In genomic region chr7:83162402-83163256, GRCh38 we compare ENCODE assay signal across 8 cellular contexts. TPM values are rescaled to one million over a fixed set of nuclear protein-coding genes. Genes with fewer than 3 reads are reported as not detected.
DNase-seq lines count a peak whose midpoint lies in the region; ATAC-seq and TF ChIP-seq lines count a peak whose summit lies in the region.

TSS of gene PCLO (minus strand) at chr7:83162884. CDS start at chr7:83162592, 292 bp downstream.

- TF ChIP-seq CTCF in 22Rv1 (IDR thresholded peaks at IDR 0.05) (0 out of 2 replicates have a peak, but pooled peaks have one; percentile 1), dorsolateral prefrontal cortex (IDR thresholded peaks at IDR 0.05 in 54 of 56, conservative IDR thresholded peaks at IDR 0.05 in 2 of 56; ENCODE audit: low read depth in 1 of 56, partially characterized antibody in 56 of 56) (peak in 1 of 56 donors; percentile 12), lower leg skin (IDR thresholded peaks at IDR 0.05) (no peak)

- WGBS in lower leg skin, 2 donors: 0 to 1% methylated on average over 30 to 44 of the region's 77 CpGs

- CTCF ChIA-PET in activated CD4-positive, alpha-beta T cell treated with anti-CD3 and anti-CD28 coated beads for 36 hours (lab: Charles Lee): interaction anchor here (0.6 kb wide), 1 partner anchor 217 kb away, joined by 3 read pairs; no protein-coding TSS in a partner anchor

- H3K36me3 Mint-ChIP-seq in activated CD4-positive, alpha-beta T cell treated with anti-CD3 and anti-CD28 coated beads for 36 hours (ENCODE audit: low read depth): no peaks in the 10 kb centered on the region

- H3K27me3 ChIP-seq in dorsolateral prefrontal cortex: no peaks in the 10 kb centered on the region

- ATAC-seq in GM18861 (IDR thresholded peaks at IDR 0.05; ENCODE audit: unreplicated experiment): peak; percentile 77
- ATAC-seq in HG03103 (IDR thresholded peaks at IDR 0.05; ENCODE audit: low read depth, unreplicated experiment): peak; percentile 86
- peak; percentile 99 for ATAC-seq in activated CD4-positive, alpha-beta T cell treated with anti-CD3 and anti-CD28 coated beads for 36 hours

- intact Hi-C loops in activated CD4-positive, alpha-beta T cell treated with anti-CD3 and anti-CD28 coated beads for 36 hours (cut with DNase I, micrococcal nuclease): no loop called here
- intact Hi-C loops in dorsolateral prefrontal cortex (cut with DNase I) (no loop called here), lower leg skin (cut with DNase I; ENCODE audit: low total_unique reads) (no loop called here)

- TF ChIP-seq POLR2A in lower leg skin (IDR thresholded peaks at IDR 0.05): no peak

- no peaks in the 10 kb centered on the region for H3K9me3 Mint-ChIP-seq in activated CD4-positive, alpha-beta T cell treated with anti-CD3 and anti-CD28 coated beads for 36 hours (ENCODE audit: low read depth)

- DNase-seq in NCI-H2196 (lab: John Stamatoyannopoulos, UW; ENCODE audit: unreplicated experiment) (peak; percentile 92), dorsolateral prefrontal cortex (peak; percentile 58 to 92 (median 84)), lower leg skin (ENCODE audit: low spot score in 2 of 2) (peak; percentile 45 to 89)
- DNase-seq in activated CD4-positive, alpha-beta T cell treated with anti-CD3 and anti-CD28 coated beads for 36 hours: peak; percentile 81
- DNase-seq in stimulated activated CD4-positive, alpha-beta T cell treated with anti-CD3 and anti-CD28 coated beads, TNF-alpha, amount 100 ng/mL, for 4 hours (ENCODE audit: low read depth in 3 of 3): peak; percentile 5 to 19 (median 14)

- H3K27ac ChIP-seq in 22Rv1: peak within 1 kb of the TSS; percentile 87
- peak within 1 kb of the TSS in 55 of 59 donors; percentile 10 to 93 (median 82) for H3K27ac ChIP-seq in dorsolateral prefrontal cortex

- H3K4me3 ChIP-seq in dorsolateral prefrontal cortex (peak within 1 kb of the TSS; percentile 53 to 91 (median 81)), lower leg skin (ENCODE audit: low read depth, poor library complexity, severe bottlenecking) (peak within 1 kb of the TSS; percentile 38)

- H3K27me3 Mint-ChIP-seq in activated CD4-positive, alpha-beta T cell treated with anti-CD3 and anti-CD28 coated beads for 36 hours: peaks cover 14% of the 10 kb centered on the region

- peak within 1 kb of the TSS; percentile 26 for H3K4me3 Mint-ChIP-seq in activated CD4-positive, alpha-beta T cell treated with anti-CD3 and anti-CD28 coated beads for 36 hours

- H3K4me1 Mint-ChIP-seq in activated CD4-positive, alpha-beta T cell treated with anti-CD3 and anti-CD28 coated beads for 36 hours: peaks cover 2% of the 10 kb centered on the region

- H3K27ac Mint-ChIP-seq in activated CD4-positive, alpha-beta T cell treated with anti-CD3 and anti-CD28 coated beads for 36 hours: no peak within 1 kb of the TSS

- POLR2A ChIA-PET in activated CD4-positive, alpha-beta T cell treated with anti-CD3 and anti-CD28 coated beads for 36 hours (lab: Charles Lee): no interaction called here

RNA-seq across cellular contexts. Expression of gene PCLO, which starts in this region (rescaled TPM):
- total RNA-seq in activated CD4-positive, alpha-beta T cell treated with anti-CD3 and anti-CD28 coated beads for 36 hours: under 1 TPM in 1 of 2 experiments, not detected in 1; under 0.01 TPM
- total RNA-seq in dorsolateral prefrontal cortex (100 to 1,000 TPM in 105 of 120 experiments, 10 to 100 TPM in 15; 51.1 to 189 (median 127) TPM), lower leg skin (1 to 10 TPM; 1.4 to 5.8 (median 4.2) TPM)

Comparison
In these comparisons a context has a peak if more than half of its experiments do, and no peak if none do; other contexts are left out.
1. Peak in every context shown above with its lines: DNase-seq, ATAC-seq, H3K4me3 ChIP-seq and H3K27ac ChIP-seq.
2. RNA of gene PCLO (total RNA-seq): 51.1 to 189 TPM in dorsolateral prefrontal cortex; 1.4 to 5.8 TPM in lower leg skin and under 0.01 TPM in activated CD4-positive, alpha-beta T cell treated with anti-CD3 and anti-CD28 coated beads for 36 hours; every median in the first group is over 4 times any median in the second.
3. Peak in DNase-seq and ATAC-seq in activated CD4-positive, alpha-beta T cell treated with anti-CD3 and anti-CD28 coated beads for 36 hours; RNA of the gene not detected or under 1 TPM.
4. DNase-seq: peak in every context shown above with its lines; median percentile 92 in NCI-H2196; 84 in dorsolateral prefrontal cortex; 81 in activated CD4-positive, alpha-beta T cell treated with anti-CD3 and anti-CD28 coated beads for 36 hours; 67 in lower leg skin; 14 in stimulated activated CD4-positive, alpha-beta T cell treated with anti-CD3 and anti-CD28 coated beads, TNF-alpha, amount 100 ng/mL, for 4 hours.